Comparison of ENCODE assay signal across 30 cellular contexts in the genomic region with DNA sequence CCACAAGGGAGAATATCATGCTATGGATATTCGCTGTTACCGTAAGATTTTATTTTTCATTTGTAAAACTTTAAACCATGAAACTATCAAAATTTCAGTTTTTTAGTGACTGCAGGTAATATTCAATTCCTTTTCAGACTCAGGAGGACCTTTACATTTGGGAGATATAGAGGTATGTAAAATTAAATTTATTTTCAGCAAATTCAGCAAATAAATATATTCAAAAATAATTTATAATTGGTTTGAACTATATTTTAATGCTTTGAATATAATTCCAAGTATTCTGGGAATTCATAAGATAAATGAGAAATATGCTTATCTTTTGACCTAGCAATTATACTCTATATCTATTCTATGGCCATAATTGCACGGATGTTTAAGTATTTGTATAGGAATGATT. TPM values are rescaled to one million over a fixed set of nuclear protein-coding genes. Genes with fewer than 3 reads are reported as not detected.
"Had no signal": no experiment of that assay in that cellular context is flagged by ENCODE, and none has a peak within 500 bp of the region (broad histone marks: within the 10 kb centered on the region; RNA-seq: fewer than 3 reads in every experiment).

No MANE protein-coding gene starts in this region.

- ATAC-seq: naive thymus-derived CD8-positive, alpha-beta T cell; natural killer cell treated with Interleukin-12 subunit alpha and Interleukin-12 subunit beta and Interleukin-15 and Interleukin-18, amount 100 ng/mL, for 72 hours; pancreas; right cardiac atrium; right lobe of liver; stimulated activated memory B cell treated with anti-CD40 and anti-IgM and Interleukin-4, amounts not matched to agents 10 μg/mL and 1 μg/mL and 100 μg/mL, for 72 hours; stimulated activated naive CD8-positive, alpha-beta T cell treated with anti-CD3 and anti-CD28 coated beads, Interleukin-15, amount 100 ng/mL, for 72 hours; stimulated activated naive CD8-positive, alpha-beta T cell treated with anti-CD3 and anti-CD28 coated beads, Interleukin-15, Interleukin-2, amounts not matched to agents 100 U/mL and 50 U/mL, for 24 hours had no signal

- DNase-seq: naive thymus-derived CD8-positive, alpha-beta T cell; nephron progenitor cell; nucleus accumbens; pancreas; retina; right cardiac atrium; right lobe of liver; sigmoid colon; spleen; stimulated activated CD4-positive, alpha-beta T cell treated with anti-CD3 and anti-CD28 coated beads, Interleukin-12 subunit alpha, Interleukin-12 subunit beta, amount 100 ng/mL, for 4 hours; stimulated activated CD4-positive, alpha-beta T cell treated with anti-CD3 and anti-CD28 coated beads, Interleukin-1b, Interleukin-23, amount 100 ng/mL, for 48 hours; stimulated activated CD4-positive, alpha-beta T cell treated with anti-CD3 and anti-CD28 coated beads, Interleukin-4, amount 100 ng/mL, for 1 hour; stimulated activated CD4-positive, alpha-beta T cell treated with anti-CD3 and anti-CD28 coated beads, Interleukin-4, amount 100 ng/mL, for 4 hours; stimulated activated CD8-positive, alpha-beta memory T cell treated with anti-CD3 and anti-CD28 coated beads, Interleukin-4, amount 100 ng/mL, for 48 hours; stimulated activated naive CD4-positive, alpha-beta T cell; stimulated activated naive CD8-positive, alpha-beta T cell treated with anti-CD3 and anti-CD28 coated beads, Interleukin-15, amount 100 ng/mL, for 72 hours; stimulated activated naive CD8-positive, alpha-beta T cell treated with anti-CD3 and anti-CD28 coated beads, Interleukin-15, Interleukin-2, amounts not matched to agents 100 U/mL and 50 U/mL, for 24 hours; thyroid gland; trophoblast cell; upper lobe of left lung had no signal

- H3K27ac ChIP-seq: neutrophil, pancreas, right lobe of liver, sigmoid colon, spleen, thoracic aorta, thyroid gland, tibial nerve, upper lobe of left lung, vagina had no signal

- H3K27me3 ChIP-seq: neutrophil, pancreas, right lobe of liver, sigmoid colon, spleen, thyroid gland, tibial nerve, upper lobe of left lung, vagina had no signal

- H3K4me3 ChIP-seq: pancreas, prostate gland, right lobe of liver, sigmoid colon, smooth muscle cell, spleen, thoracic aorta, thyroid gland, tibial nerve, upper lobe of left lung, vagina had no signal

- H3K36me3 ChIP-seq: neutrophil, pancreas, prostate gland, right lobe of liver, thoracic aorta, thyroid gland, upper lobe of left lung, vagina had no signal

- FAIRE-seq: pancreas, urothelium cell line had no signal

- H3K4me1 ChIP-seq: prostate gland, sigmoid colon, spleen, thyroid gland, tibial nerve, upper lobe of left lung, vagina had no signal

- H3K9me3 ChIP-seq: neutrophil, pancreas, prostate gland, right lobe of liver, sigmoid colon, spleen, thoracic aorta, thyroid gland, tibial nerve, upper lobe of left lung, vagina had no signal

- H3K4me2 ChIP-seq: smooth muscle cell had no signal

RNA-seq across cellular contexts. Expression of a gene that starts 28.6 kb away (rescaled TPM):
- total RNA-seq: naive thymus-derived CD8-positive, alpha-beta T cell; smooth muscle cell; thyroid gland; vagina had no signal
- polyA plus RNA-seq: smooth muscle cell had no signal

RNA-seq across cellular contexts. Expression of a gene that starts 34.3 kb away (rescaled TPM):
- total RNA-seq: neural crest cell had no signal
